In the genomic region with DNA sequence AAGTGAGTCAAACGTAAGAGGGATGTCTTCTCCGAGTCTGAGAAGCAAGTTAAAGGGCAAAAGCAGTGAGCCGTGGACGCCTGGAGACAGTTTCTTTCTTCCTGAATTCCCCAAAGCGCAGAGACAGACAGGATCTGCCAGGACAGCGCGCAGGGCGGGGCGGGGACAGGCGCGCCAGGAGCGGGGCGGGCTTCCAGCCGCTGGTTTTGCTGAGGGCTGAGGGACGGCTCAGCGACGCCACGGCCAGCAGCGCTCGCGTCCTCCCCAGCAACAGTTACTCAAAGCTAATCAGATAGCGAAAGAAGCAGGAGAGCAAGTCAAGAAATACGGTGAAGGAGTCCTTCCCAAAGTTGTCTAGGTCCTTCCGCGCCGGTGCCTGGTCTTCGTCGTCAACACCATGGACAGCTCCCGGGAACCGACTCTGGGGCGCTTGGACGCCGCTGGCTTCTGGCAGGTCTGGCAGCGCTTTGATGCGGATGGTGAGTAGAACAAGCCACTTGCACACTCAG, we compare ENCODE assay signal across 9 cellular contexts. TPM values are rescaled to one million over a fixed set of nuclear protein-coding genes. Genes with fewer than 3 reads are reported as not detected.
DNase-seq lines count a peak whose midpoint lies in the region; ATAC-seq and TF ChIP-seq lines count a peak whose summit lies in the region.
"Had no signal": no experiment of that assay in that cellular context is flagged by ENCODE, and none has a peak within 500 bp of the region (broad histone marks: within the 10 kb centered on the region; RNA-seq: fewer than 3 reads in every experiment).

A gene with protein sequence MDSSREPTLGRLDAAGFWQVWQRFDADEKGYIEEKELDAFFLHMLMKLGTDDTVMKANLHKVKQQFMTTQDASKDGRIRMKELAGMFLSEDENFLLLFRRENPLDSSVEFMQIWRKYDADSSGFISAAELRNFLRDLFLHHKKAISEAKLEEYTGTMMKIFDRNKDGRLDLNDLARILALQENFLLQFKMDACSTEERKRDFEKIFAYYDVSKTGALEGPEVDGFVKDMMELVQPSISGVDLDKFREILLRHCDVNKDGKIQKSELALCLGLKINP (plus strand): TSS at position 209 of the 509 bp plus-strand sequence. CDS start 189 bp downstream, at position 398.

- H3K36me3 ChIP-seq in iPS-15b (ENCODE audit: control insufficient read depth, insufficient read depth, low read length) (no peaks in the 10 kb centered on the region), skeletal muscle satellite cell (ENCODE audit: insufficient read depth, low read length) (no peaks in the 10 kb centered on the region)

- peak within 1 kb of the TSS; percentile 72 for H3K4me2 ChIP-seq in skeletal muscle satellite cell (ENCODE audit: low read length)

- no peak within 1 kb of the TSS for H3K9ac ChIP-seq in iPS-15b (ENCODE audit: low read depth, low read length)
- no peak within 1 kb of the TSS for H3K9ac ChIP-seq in skeletal muscle satellite cell (ENCODE audit: low read depth, low read length)

- in situ Hi-C loops in astrocyte of the spinal cord (cut with HindIII; ENCODE audit: low sequenced_read_pairs): no loop called here

- H3K9me3 ChIP-seq in iPS-15b (ENCODE audit: control insufficient read depth, insufficient read depth, low read length): no peaks in the 10 kb centered on the region
- no peaks in the 10 kb centered on the region for H3K9me3 ChIP-seq in skeletal muscle satellite cell (replicated peaks; ENCODE audit: low read length)

- peaks cover 50% of the 10 kb centered on the region for H3K27me3 ChIP-seq in iPS-15b (ENCODE audit: control insufficient read depth, insufficient read depth, low read length)
- H3K27me3 ChIP-seq in skeletal muscle satellite cell (ENCODE audit: control insufficient read depth, insufficient read depth, low read length): peaks cover 21% of the 10 kb centered on the region

- no peak for ATAC-seq in HG02798 (IDR thresholded peaks at IDR 0.05; ENCODE audit: poor library complexity, unreplicated experiment)
- ATAC-seq: stimulated activated effector memory CD8-positive, alpha-beta T cell treated with anti-CD3 and anti-CD28 coated beads, Interleukin-12 subunit alpha, Interleukin-12 subunit beta, amount 100 ng/mL, for 72 hours had no signal

- H3K4me3 ChIP-seq in astrocyte of the spinal cord (ENCODE audit: low read depth, low read length) (no peak within 1 kb of the TSS), iPS-15b (ENCODE audit: low read depth, low read length) (peak within 1 kb of the TSS; percentile 45), skeletal muscle satellite cell (ENCODE audit: low read length) (peak within 1 kb of the TSS; percentile 28)

- TF ChIP-seq CTCF in astrocyte of the spinal cord (IDR thresholded peaks at IDR 0.05; ENCODE audit: low read depth, low read length): no peak

- peaks cover 3% of the 10 kb centered on the region for H3K4me1 ChIP-seq in iPS-15b (ENCODE audit: control insufficient read depth, insufficient read depth, low read length)
- no peaks in the 10 kb centered on the region for H3K4me1 ChIP-seq in skeletal muscle satellite cell (ENCODE audit: control insufficient read depth, insufficient read depth, low read length)

- DNase-seq in NCI-H2081 (lab: John Stamatoyannopoulos, UW) (peak; percentile 6 to 50), NCI-H2081 treated with DMSO at 0.1 percent for 48 hours (lab: John Stamatoyannopoulos, UW) (no peak), RPMI7951 (ENCODE audit: low read depth) (peak; percentile 50), astrocyte of the spinal cord (ENCODE audit: low read depth, low spot score) (peak; percentile 61), NCI-H128 (lab: John Stamatoyannopoulos, UW; ENCODE audit: unreplicated experiment) (no peak)

RNA-seq across cellular contexts. Expression of the gene that starts here (rescaled TPM):
- total RNA-seq in RPMI7951 (2014; rRNA removed; shearing (Covaris generic)): not detected in 2 replicates
- total RNA-seq in skeletal muscle satellite cell (2012; rRNA removed): not detected in 2 replicates

Comparison
In these comparisons a context has a peak if more than half of its experiments do, and no peak if none do; other contexts are left out.
1. DNase-seq: peak in NCI-H2081 (2 of 2) and astrocyte of the spinal cord (single experiment); none in NCI-H2081 treated with DMSO at 0.1 percent for 48 hours (single experiment) and NCI-H128 (single experiment).
2. Peak in DNase-seq in RPMI7951; RNA of the gene not detected or under 1 TPM.